ENCODE assay signal across 22 cellular contexts in the genomic region with DNA sequence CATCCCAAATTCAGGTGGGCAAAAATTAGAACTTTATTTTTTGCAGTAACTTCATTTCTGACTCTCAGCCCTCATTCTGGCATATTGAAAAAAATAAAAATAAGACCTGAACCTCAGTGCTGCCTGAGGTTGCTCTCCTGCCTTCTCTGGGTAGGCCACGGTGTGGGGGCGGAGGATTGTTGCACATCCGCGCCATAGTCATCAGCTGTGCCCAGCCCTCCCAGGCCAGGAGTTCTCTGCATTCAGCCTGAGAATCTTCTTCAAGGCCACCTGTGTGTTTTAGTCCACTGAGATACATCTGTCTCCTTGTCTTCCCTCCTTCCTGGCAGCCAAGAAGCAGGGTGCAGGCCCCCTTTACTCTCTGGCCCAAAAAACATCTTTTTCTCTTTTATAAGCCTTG.
"Had no signal": no experiment of that assay in that cellular context is flagged by ENCODE, and none has a peak within 500 bp of the region (broad histone marks: within the 10 kb centered on the region; RNA-seq: fewer than 3 reads in every experiment).

No MANE protein-coding gene starts in this region.

- H3K9me3 Mint-ChIP-seq: activated naive CD4-positive, alpha-beta T cell treated with anti-CD3 and anti-CD28 coated beads, Interleukin-2, amount 10 ng/mL, durations not matched to agents 7 days and 5 days; activated T-cell treated with anti-CD3 and anti-CD28 coated beads, Interleukin-2, amount 50 U/mL, for 24 hours; nephron had no signal

- H3K9me3 ChIP-seq: lower lobe of right lung, psoas muscle, sigmoid colon, suprapubic skin, tibial artery had no signal

- H3K27ac Mint-ChIP-seq: activated naive CD4-positive, alpha-beta T cell treated with anti-CD3 and anti-CD28 coated beads, Interleukin-2, amount 10 ng/mL, durations not matched to agents 7 days and 5 days; activated T-cell treated with anti-CD3 and anti-CD28 coated beads, Interleukin-2, amount 50 U/mL, for 24 hours; nephron had no signal

- H3K27me3 Mint-ChIP-seq: activated T-cell treated with anti-CD3 and anti-CD28 coated beads, Interleukin-2, amount 50 U/mL, for 24 hours had no signal

- H3K79me2 ChIP-seq: parathyroid adenoma had no signal

- H3K4me1 ChIP-seq: psoas muscle, sigmoid colon, suprapubic skin, tibial artery had no signal

- H3K36me3 Mint-ChIP-seq: activated naive CD4-positive, alpha-beta T cell treated with anti-CD3 and anti-CD28 coated beads, Interleukin-2, amount 10 ng/mL, durations not matched to agents 7 days and 5 days had no signal

- ATAC-seq: left lobe of liver, psoas muscle had no signal

- H3K4me3 Mint-ChIP-seq: activated naive CD4-positive, alpha-beta T cell treated with anti-CD3 and anti-CD28 coated beads, Interleukin-2, amount 10 ng/mL, durations not matched to agents 7 days and 5 days; activated T-cell treated with anti-CD3 and anti-CD28 coated beads, Interleukin-2, amount 50 U/mL, for 24 hours; nephron had no signal

- H3K9ac ChIP-seq: parathyroid adenoma had no signal

- H3K27ac ChIP-seq: lower lobe of right lung, parathyroid adenoma, psoas muscle, sigmoid colon, suprapubic skin, tibial artery had no signal

- H3K4me3 ChIP-seq: lower lobe of right lung, psoas muscle, sigmoid colon, smooth muscle cell, suprapubic skin, tibial artery had no signal

- H3K4me1 Mint-ChIP-seq: activated naive CD4-positive, alpha-beta T cell treated with anti-CD3 and anti-CD28 coated beads, Interleukin-2, amount 10 ng/mL, durations not matched to agents 7 days and 5 days; nephron had no signal

- DNase-seq: activated CD4-positive, alpha-beta T cell treated with anti-CD3 and anti-CD28 coated beads for 1 hour; activated CD4-positive, alpha-beta T cell treated with anti-CD3 and anti-CD28 coated beads, Interleukin-2, amount 50 U/mL, for 48 hours; activated CD8-positive, alpha-beta memory T cell treated with anti-CD3 and anti-CD28 coated beads, Interleukin-2, amount 50 U/mL, for 48 hours; activated gamma-delta T cell; activated naive CD4-positive, alpha-beta T cell treated with anti-CD3 and anti-CD28 coated beads, Interleukin-2, amount 10 ng/mL, durations not matched to agents 7 days and 5 days; activated T-cell treated with anti-CD3 and anti-CD28 coated beads, Interleukin-2, amount 50 U/mL, for 24 hours; amygdala; central memory CD4-positive, alpha-beta T cell; dermis blood vessel endothelial cell; effector CD4-positive, alpha-beta T cell; kidney glomerular epithelial cell; lower lobe of right lung; mesenchymal stem cell; psoas muscle; sigmoid colon; stimulated activated naive CD4-positive, alpha-beta T cell; tibial artery had no signal

- H3K27me3 ChIP-seq: sigmoid colon, suprapubic skin, tibial artery had no signal

- H2AFZ ChIP-seq: parathyroid adenoma had no signal

- H3K4me2 ChIP-seq: smooth muscle cell had no signal
